In the genomic region with DNA sequence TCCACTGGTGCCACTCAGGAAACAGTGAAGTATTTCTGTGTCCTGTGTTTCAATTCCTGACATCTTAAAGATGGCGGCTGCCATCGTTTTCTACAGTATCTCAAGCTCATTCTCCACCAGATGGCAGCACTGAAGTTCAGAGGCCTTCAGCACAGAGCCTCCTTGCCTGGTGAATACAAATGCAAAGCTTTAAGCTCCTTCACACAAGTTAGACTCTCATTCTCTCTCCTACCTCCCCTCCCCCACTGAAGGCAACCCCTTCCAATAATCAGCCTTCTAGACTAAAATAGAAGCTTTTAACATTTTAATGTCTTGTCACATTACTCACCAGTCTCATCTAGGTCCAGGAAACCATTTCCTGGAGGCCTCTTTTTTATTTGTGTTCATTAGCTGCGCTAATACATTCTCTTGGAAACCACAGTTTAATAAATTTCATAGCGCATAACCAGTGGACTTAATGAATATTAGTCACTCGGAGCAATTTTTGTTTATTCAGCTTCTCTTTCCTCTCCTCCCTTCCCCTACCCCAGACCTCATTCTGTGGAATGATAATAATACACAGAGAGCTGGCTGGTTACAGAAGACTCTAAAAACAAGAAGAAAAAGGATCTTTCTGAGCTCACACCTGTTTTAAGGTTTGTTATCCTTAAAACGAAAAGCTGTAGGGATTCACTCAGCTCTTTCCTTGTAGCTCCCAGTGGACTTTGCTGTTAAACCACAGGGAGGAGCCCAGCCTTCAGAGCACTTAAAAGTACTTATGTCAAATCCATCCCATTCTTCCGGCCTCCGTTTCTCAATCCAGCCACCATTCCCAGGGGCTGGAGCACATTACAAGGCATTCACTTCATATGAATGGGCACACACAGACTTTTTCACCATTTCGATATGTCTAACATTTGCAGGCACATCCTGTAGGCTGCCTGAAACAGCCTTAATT, we compare ENCODE assay signal across 8 cellular contexts.
A peak's percentile ranks its signal among the peaks of the same experiment; 100 is the strongest.
DNase-seq lines count a peak whose midpoint lies in the region; ATAC-seq, FAIRE-seq and TF ChIP-seq lines count a peak whose summit lies in the region.

No MANE protein-coding gene starts in this region.

- H3K36me3 ChIP-seq in GM23338 (ENCODE audit: insufficient read depth) (no peaks in the 10 kb centered on the region), kidney (ENCODE audit: control insufficient read depth in 1 of 2, insufficient read depth in 2 of 2, low read length in 2 of 2) (no peaks in the 10 kb centered on the region)

- H3K4me3 Mint-ChIP-seq in GM23338, result no peak overlapping the region

- H3K4me3 ChIP-seq in GM23338 (no peak overlapping the region), kidney (ENCODE audit: low read length in 2 of 2) (no peak overlapping the region)

- FAIRE-seq in kidney (lab: Jason Lieb, UNC), result no peak

- peaks cover 5% of the 10 kb centered on the region for H3K27me3 Mint-ChIP-seq in GM23338 (ENCODE audit: insufficient read depth, low read depth, poor library complexity)

- H3K4me2 ChIP-seq in GM23338, result no peak overlapping the region

- no peak overlapping the region for H3K9ac ChIP-seq in kidney (ENCODE audit: low read length in 2 of 2)

- no peaks in the 10 kb centered on the region for H3K9me3 ChIP-seq in kidney (ENCODE audit: control insufficient read depth in 1 of 2, low read length in 2 of 2)

- no peaks in the 10 kb centered on the region for H3K79me2 ChIP-seq in GM23338 (replicated peaks; ENCODE audit: insufficient read depth)

- intact Hi-C loops in kidney (cut with DNase I), result loop anchor here (10.0 kb wide), 1 partner anchor 171 kb away; no protein-coding TSS in a partner anchor

- peak; percentile 80 for ATAC-seq in GM23338

- peak overlapping the region; percentile 59; the same call in 1 of the 2 replicates for H2AFZ ChIP-seq in GM23338

- in situ Hi-C loops in T47D (cut with HindIII; ENCODE audit: low pct_unique_long_range_greater_than_20kb, low sequenced_read_pairs), result no loop called here

- H3K27me3 ChIP-seq in GM23338 (ENCODE audit: insufficient read depth), result no peaks in the 10 kb centered on the region

- H3K27ac ChIP-seq in GM23338 (ENCODE audit: low read depth), result no peak overlapping the region
- no peak overlapping the region for H3K27ac ChIP-seq in kidney (ENCODE audit: low read depth in 2 of 2, low read length in 2 of 2)

- peaks cover 25% of the 10 kb centered on the region for H3K36me3 Mint-ChIP-seq in GM23338 (ENCODE audit: low read depth)

- no peaks in the 10 kb centered on the region for H3K9me2 ChIP-seq in GM23338 (ENCODE audit: insufficient read depth)

- peaks cover 5% of the 10 kb centered on the region; the same call in 1 of the 3 replicates for H3K4me1 Mint-ChIP-seq in GM23338

- H4K20me1 ChIP-seq in GM23338 (replicated peaks; ENCODE audit: insufficient read depth), result no peaks in the 10 kb centered on the region

- H3K4me1 ChIP-seq in GM23338 (ENCODE audit: insufficient read depth) (no peaks in the 10 kb centered on the region), kidney (ENCODE audit: control insufficient read depth in 1 of 2, insufficient read depth in 1 of 2, low read depth in 1 of 2, low read length in 2 of 2) (no peaks in the 10 kb centered on the region)

- DNase-seq in activated CD8-positive, alpha-beta memory T cell treated with anti-CD3 and anti-CD28 coated beads, Interleukin-2, amount 50 U/mL, for 24 hours (ENCODE audit: extremely low read depth), result peak; percentile 20
- DNase-seq in activated CD8-positive, alpha-beta memory T cell treated with anti-CD3 and anti-CD28 coated beads, Interleukin-2, amount 50 U/mL, for 4 hours, result no peak
- DNase-seq in GM23338 (ENCODE audit: low spot score), result peak; percentile 85
- DNase-seq in LHCN-M2 (ENCODE audit: low read depth), result peak; percentile 96
- peak; percentile 64 to 86 for DNase-seq in SHP77 (lab: John Stamatoyannopoulos, UW)
- DNase-seq in T47D (ENCODE audit: low read depth in 1 of 2, low spot score in 1 of 2), result peak; percentile 42 to 73
- no peak for DNase-seq in kidney
- DNase-seq in stimulated activated CD4-positive, alpha-beta T cell treated with anti-CD3 and anti-CD28 coated beads, Interleukin-4, amount 100 ng/mL, for 24 hours, result peak; percentile 55

- no peak overlapping the region for H3K27ac Mint-ChIP-seq in GM23338

- peaks cover 41% of the 10 kb centered on the region for H3K9me3 Mint-ChIP-seq in GM23338

- TF ChIP-seq CTCF in GM23338 (conservative IDR thresholded peaks at IDR 0.05; ENCODE audit: low read depth in 2 of 2), result peak; percentile 68 to 72
- peak; percentile 50 for TF ChIP-seq CTCF in kidney (IDR thresholded peaks at IDR 0.05; ENCODE audit: borderline replicate concordance, extremely low read depth, insufficient read depth)

- H3F3A ChIP-seq in GM23338 (replicated peaks; ENCODE audit: low read depth), result no peaks in the 10 kb centered on the region

TF ChIP-seq in GM23338, 12 proteins besides CTCF, POLR2A, EP300 and RAD21 (continues in another document):
- TF ChIP-seq POLR2AphosphoS5 (IDR thresholded peaks at IDR 0.05; ENCODE audit: low read depth) (no peak), EZH2phosphoT487 (IDR thresholded peaks at IDR 0.05; ENCODE audit: unreplicated experiment) (no peak), STAT1 (IDR thresholded peaks at IDR 0.05; ENCODE audit: unreplicated experiment) (no peak), CREB1 (CRISPR knock-in tag; IDR thresholded peaks at IDR 0.05; ENCODE audit: low read depth) (no peak), ZNF462 (CRISPR knock-in tag; IDR thresholded peaks at IDR 0.05) (no peak), ZNF331 (CRISPR knock-in tag; IDR thresholded peaks at IDR 0.05; ENCODE audit: low read depth) (no peak)

Comparison
In these comparisons a context has a peak if more than half of its experiments do, and no peak if none do; other contexts are left out.
1. DNase-seq: peak in activated CD8-positive, alpha-beta memory T cell treated with anti-CD3 and anti-CD28 coated beads, Interleukin-2, amount 50 U/mL, for 24 hours (single experiment), GM23338 (single experiment), LHCN-M2 (single experiment), SHP77 (2 of 2), T47D (2 of 2) and stimulated activated CD4-positive, alpha-beta T cell treated with anti-CD3 and anti-CD28 coated beads, Interleukin-4, amount 100 ng/mL, for 24 hours (single experiment); none in activated CD8-positive, alpha-beta memory T cell treated with anti-CD3 and anti-CD28 coated beads, Interleukin-2, amount 50 U/mL, for 4 hours (single experiment) and kidney (single experiment).